ENCODE assay signal across 21 cellular contexts in genomic region chr5:154262376-154262775, GRCh38.
DNase-seq lines count a peak whose midpoint lies in the region; ATAC-seq and TF ChIP-seq lines count a peak whose summit lies in the region.
"Had no signal": no experiment of that assay in that cellular context is flagged by ENCODE, and none has a peak within 500 bp of the region (broad histone marks: within the 10 kb centered on the region; RNA-seq: fewer than 3 reads in every experiment).

No MANE protein-coding gene starts in this region.

- no peaks in the 10 kb centered on the region for H3K36me3 ChIP-seq in HAP-1 (replicated peaks)
- no peaks in the 10 kb centered on the region for H3K36me3 ChIP-seq in Peyer's patch
- H3K36me3 ChIP-seq: BLaER1 had no signal

- H3K9me3 ChIP-seq in HAP-1 (no peaks in the 10 kb centered on the region), Peyer's patch (no peaks in the 10 kb centered on the region)
- H3K9me3 ChIP-seq: BLaER1 had no signal

- H3K27ac Mint-ChIP-seq in activated CD4-positive, alpha-beta T cell treated with anti-CD3 and anti-CD28 coated beads, Interleukin-2, amount 10 ng/mL, durations not matched to agents 24 days and 14 days: no peak overlapping the region

- no peak for TF ChIP-seq CTCF in Peyer's patch (IDR thresholded peaks at IDR 0.05)

- no peak for TF ChIP-seq POLR2A in Peyer's patch (IDR thresholded peaks at IDR 0.05)

- H3K27me3 ChIP-seq in HAP-1 (ENCODE audit: low read depth) (no peaks in the 10 kb centered on the region), Peyer's patch (no peaks in the 10 kb centered on the region)
- H3K27me3 ChIP-seq: BLaER1 had no signal

- intact Hi-C loops in activated CD4-positive, alpha-beta T cell treated with anti-CD3 and anti-CD28 coated beads, Interleukin-2, amount 10 ng/mL, durations not matched to agents 24 days and 14 days (cut with micrococcal nuclease): no loop called here

- H3K4me1 ChIP-seq in HAP-1 (peaks cover 37% of the 10 kb centered on the region), Peyer's patch (peaks cover 0 to 11% (median 0%) of the 10 kb centered on the region in 4 donors)

- no peak overlapping the region for H3K27ac ChIP-seq in Peyer's patch
- H3K27ac ChIP-seq: BLaER1, RWPE1 had no signal

- in situ Hi-C loops in HAP-1 (cut with MboI; ENCODE audit: low sequenced_read_pairs): no loop called here

- no peak overlapping the region for H3K4me3 Mint-ChIP-seq in activated CD4-positive, alpha-beta T cell treated with anti-CD3 and anti-CD28 coated beads, Interleukin-2, amount 10 ng/mL, durations not matched to agents 24 days and 14 days
- H3K4me3 Mint-ChIP-seq: CD4-positive, alpha-beta memory T cell had no signal

- no peak for ATAC-seq in HG03175 (IDR thresholded peaks at IDR 0.05; ENCODE audit: unreplicated experiment)
- ATAC-seq: GM12878, K562, PC-3 had no signal

- no peaks in the 10 kb centered on the region for H3K9me3 Mint-ChIP-seq in activated CD4-positive, alpha-beta T cell treated with anti-CD3 and anti-CD28 coated beads, Interleukin-2, amount 10 ng/mL, durations not matched to agents 24 days and 14 days
- H3K9me3 Mint-ChIP-seq: CD4-positive, alpha-beta memory T cell had no signal

- no peaks in the 10 kb centered on the region for H3K27me3 Mint-ChIP-seq in activated CD4-positive, alpha-beta T cell treated with anti-CD3 and anti-CD28 coated beads, Interleukin-2, amount 10 ng/mL, durations not matched to agents 24 days and 14 days
- H3K27me3 Mint-ChIP-seq: CD4-positive, alpha-beta memory T cell had no signal

- peaks cover 13% of the 10 kb centered on the region for H3K36me3 Mint-ChIP-seq in activated CD4-positive, alpha-beta T cell treated with anti-CD3 and anti-CD28 coated beads, Interleukin-2, amount 10 ng/mL, durations not matched to agents 24 days and 14 days (ENCODE audit: low read depth)

- no peaks in the 10 kb centered on the region for H3K4me1 Mint-ChIP-seq in activated CD4-positive, alpha-beta T cell treated with anti-CD3 and anti-CD28 coated beads, Interleukin-2, amount 10 ng/mL, durations not matched to agents 24 days and 14 days

- H3K4me3 ChIP-seq in HAP-1: no peak overlapping the region
- H3K4me3 ChIP-seq in Peyer's patch: no peak overlapping the region
- H3K4me3 ChIP-seq: BLaER1, GM12878, K562 had no signal

- peak; percentile 18 for DNase-seq in activated CD4-positive, alpha-beta T cell treated with anti-CD3 and anti-CD28 coated beads, Interleukin-2, amount 10 ng/mL, durations not matched to agents 24 days and 14 days
- DNase-seq in activated CD4-positive, alpha-beta T cell treated with anti-CD3 and anti-CD28 coated beads for 1 hour: no peak
- DNase-seq in NCI-H2029 treated with DMSO at 0.1 percent for 48 hours (lab: John Stamatoyannopoulos, UW) (peak; percentile 64), NCI-H69 (lab: John Stamatoyannopoulos, UW) (peak; percentile 15), HAP-1 (ENCODE audit: low spot score in 2 of 2) (no peak), Peyer's patch (no peak)
- DNase-seq: CD4-positive, alpha-beta memory T cell; DMS153; EL; GOT3; NCI-H1092 treated with DMSO at 0.1 percent for 48 hours; NCI-H2081; NCI-H774; PC-3; SIG-M5; T-helper 1 cell had no signal

Comparison
In these comparisons a context has a peak if more than half of its experiments do, and no peak if none do; other contexts are left out.
1. DNase-seq: peak in activated CD4-positive, alpha-beta T cell treated with anti-CD3 and anti-CD28 coated beads, Interleukin-2, amount 10 ng/mL, durations not matched to agents 24 days and 14 days (single experiment), NCI-H2029 treated with DMSO at 0.1 percent for 48 hours (single experiment) and NCI-H69 (single experiment); none in activated CD4-positive, alpha-beta T cell treated with anti-CD3 and anti-CD28 coated beads for 1 hour (single experiment), HAP-1 (0 of 2) and Peyer's patch (0 of 3).